ENCODE assay signal across 9 cellular contexts in the genomic region with DNA sequence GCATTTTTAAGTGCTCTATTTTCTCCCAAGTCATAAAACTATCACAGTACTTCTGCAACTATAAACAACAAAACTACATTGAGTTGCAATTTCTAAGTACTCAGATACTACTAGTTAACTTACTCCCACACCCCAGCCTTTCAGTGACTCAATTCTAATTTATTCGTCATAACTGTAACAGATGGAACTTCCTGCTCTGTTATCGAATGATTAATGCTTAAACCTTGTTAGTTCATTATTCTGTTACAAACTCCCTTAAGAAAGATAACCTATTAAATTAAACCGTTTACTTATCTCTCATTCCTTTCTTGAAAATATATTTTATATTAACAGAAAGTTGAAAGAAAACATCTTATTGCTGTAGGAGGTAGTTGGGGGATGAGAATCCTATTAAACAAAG. TPM values are rescaled to one million over a fixed set of nuclear protein-coding genes. Genes with fewer than 3 reads are reported as not detected.
DNase-seq lines count a peak whose midpoint lies in the region; ATAC-seq and TF ChIP-seq lines count a peak whose summit lies in the region.
"Had no signal": no experiment of that assay in that cellular context is flagged by ENCODE, and none has a peak within 500 bp of the region (broad histone marks: within the 10 kb centered on the region; RNA-seq: fewer than 3 reads in every experiment).

No MANE protein-coding gene starts in this region.

- no peaks in the 10 kb centered on the region for H3K27me3 ChIP-seq in colonic mucosa

- intact Hi-C loops in colonic mucosa (cut with DNase I) = no loop called here

- H3K9me3 ChIP-seq in colonic mucosa = no peaks in the 10 kb centered on the region

- H3K4me3 ChIP-seq in fibroblast of villous mesenchyme (ENCODE audit: low read depth, low read length) (no peak overlapping the region), colonic mucosa (no peak overlapping the region)

- no peaks in the 10 kb centered on the region for H3K36me3 ChIP-seq in colonic mucosa

- no peaks in the 10 kb centered on the region for H3K4me1 ChIP-seq in colonic mucosa

- ATAC-seq in GM21526 (IDR thresholded peaks at IDR 0.05; ENCODE audit: low FRiP score, unreplicated experiment) (peak; percentile 90), HG03571 (IDR thresholded peaks at IDR 0.05; ENCODE audit: unreplicated experiment) (peak; percentile 99)

- H3K27ac ChIP-seq in colonic mucosa = no peak overlapping the region

- no peak for TF ChIP-seq CTCF in fibroblast of villous mesenchyme (IDR thresholded peaks at IDR 0.05; ENCODE audit: insufficient read depth, low read depth, low read length)
- no peak for TF ChIP-seq CTCF in colonic mucosa (IDR thresholded peaks at IDR 0.05)

- DNase-seq in GM03348 (ENCODE audit: low spot score) (peak; percentile 75), fibroblast of villous mesenchyme (ENCODE audit: low read depth) (peak; percentile 97), colonic mucosa (no peak), amygdala (lab: John Stamatoyannopoulos, UW) (no peak), NAMALWA (ENCODE audit: low spot score) (no peak)
- DNase-seq in NK-92 treated with Interleukin-12 subunit alpha and Interleukin-12 subunit beta, amount 100 ng/mL, for 24 hours (lab: John Stamatoyannopoulos, UW) = no peak

- no peak overlapping the region for H3K9ac ChIP-seq in colonic mucosa (ENCODE audit: low read depth in 2 of 2, low read length in 2 of 2)

RNA-seq across cellular contexts. Expression of a gene that starts 17.0 kb away (rescaled TPM):
- total RNA-seq in fibroblast of villous mesenchyme (13.2 and 14.2 TPM in 2 replicates), colonic mucosa (1 to 10 TPM in 1 of 2 donors, under 1 TPM in 1; 0.57 to 2.4 TPM)
- total RNA-seq: activated naive CD4-positive, alpha-beta T cell treated with anti-CD3 and anti-CD28 coated beads, Interleukin-2, amount 50 U/mL, for 72 hours had no signal

RNA-seq across cellular contexts. Expression of a gene that starts 35.3 kb away (rescaled TPM):
- total RNA-seq in fibroblast of villous mesenchyme = 43.8 and 51.0 TPM in 2 replicates
- total RNA-seq in colonic mucosa = 10 to 100 TPM; 27.8 to 34.2 TPM

Comparison
In these comparisons a context has a peak if more than half of its experiments do, and no peak if none do; other contexts are left out.
1. DNase-seq: peak in GM03348 (single experiment) and fibroblast of villous mesenchyme (single experiment); none in colonic mucosa (single experiment), amygdala (0 of 56), NK-92 treated with Interleukin-12 subunit alpha and Interleukin-12 subunit beta, amount 100 ng/mL, for 24 hours (single experiment) and NAMALWA (single experiment).